ENCODE assay signal across 18 cellular contexts in genomic region chr14:81392976-81393643, GRCh38. TPM values are rescaled to one million over a fixed set of nuclear protein-coding genes. Genes with fewer than 3 reads are reported as not detected.
A peak's percentile ranks its signal among the peaks of the same experiment; 100 is the strongest.
DNase-seq lines count a peak whose midpoint lies in the region; ATAC-seq, FAIRE-seq and TF ChIP-seq lines count a peak whose summit lies in the region.
"Had no signal": no experiment of that assay in that cellular context is flagged by ENCODE, and none has a peak within 500 bp of the region (broad histone marks: within the 10 kb centered on the region; RNA-seq: fewer than 3 reads in every experiment).

No MANE protein-coding gene starts in this region.

- no peaks in the 10 kb centered on the region for H3K36me3 ChIP-seq in IMR-90 (ENCODE audit: control insufficient read depth, insufficient read depth, low read length)
- H3K36me3 ChIP-seq in keratinocyte (ENCODE audit: control insufficient read depth in 2 of 2, extremely low read depth in 1 of 2, insufficient read depth in 2 of 2, low read length in 2 of 2) = peaks cover 3 to 6% of the 10 kb centered on the region in 2 experiments
- no peaks in the 10 kb centered on the region for H3K36me3 ChIP-seq in thymus (ENCODE audit: control insufficient read depth, insufficient read depth)
- H3K36me3 ChIP-seq in CD8-positive, alpha-beta T cell (ENCODE audit: insufficient read depth, low read length) = no peaks in the 10 kb centered on the region
- H3K36me3 ChIP-seq: Peyer's patch had no signal

- no peaks in the 10 kb centered on the region for H3K79me1 ChIP-seq in IMR-90 (ENCODE audit: low read depth in 1 of 2, low read length in 2 of 2)

- H3K56ac ChIP-seq in IMR-90 (ENCODE audit: extremely low read depth, insufficient read depth, low read length) = no peak overlapping the region

- CTCF ChIA-PET in IMR-90 (lab: Yijun Ruan, JAX) = no interaction called here
- CTCF ChIA-PET in CD8-positive, alpha-beta T cell (lab: Charles Lee) = no interaction called here

- H3K36me3 Mint-ChIP-seq in CD8-positive, alpha-beta T cell = no peaks in the 10 kb centered on the region

- H4K91ac ChIP-seq in IMR-90 (ENCODE audit: insufficient read depth, low read depth, low read length) = no peak overlapping the region

- H3K9me1 ChIP-seq in IMR-90 (ENCODE audit: insufficient read depth, low read length) (no peaks in the 10 kb centered on the region), keratinocyte (ENCODE audit: control insufficient read depth, extremely low read depth, insufficient read depth, low read length) (no peaks in the 10 kb centered on the region)

- peaks cover 2% of the 10 kb centered on the region for H3K9me3 Mint-ChIP-seq in CD8-positive, alpha-beta T cell

- H3K18ac ChIP-seq in IMR-90 (ENCODE audit: low read depth, low read length) = no peak overlapping the region

- no peak overlapping the region for H2AK5ac ChIP-seq in IMR-90 (ENCODE audit: low read depth, low read length)

- peak; percentile 62 for FAIRE-seq in keratinocyte (lab: Jason Lieb, UNC)
- FAIRE-seq: A549 had no signal

- H4K8ac ChIP-seq in IMR-90 (ENCODE audit: low read depth in 2 of 2, low read length in 2 of 2) = no peak overlapping the region

- no peak overlapping the region for H3K4me3 Mint-ChIP-seq in CD8-positive, alpha-beta T cell

- no peak overlapping the region for H3K4ac ChIP-seq in IMR-90 (ENCODE audit: low read depth, low read length)

- H3K4me2 ChIP-seq in IMR-90 (ENCODE audit: low read depth, low read length) (no peak overlapping the region), keratinocyte (ENCODE audit: control insufficient read depth, extremely low read depth, insufficient read depth, low read depth, low read length) (peak overlapping the region; percentile 94)
- H3K4me2 ChIP-seq: A549 had no signal

- TF ChIP-seq CTCF in IMR-90 (conservative IDR thresholded peaks at IDR 0.05; ENCODE audit: low read depth, low read length) (no peak), keratinocyte (optimal IDR thresholded peaks at IDR 0.05 in 1 of 3, IDR thresholded peaks at IDR 0.05 in 1 of 3, conservative IDR thresholded peaks at IDR 0.05 in 1 of 3; ENCODE audit: extremely low read depth in 1 of 3, insufficient read depth in 2 of 3, low read length in 3 of 3) (no peak)
- no peak for TF ChIP-seq CTCF in CD8-positive, alpha-beta T cell (IDR thresholded peaks at IDR 0.05)

- H3K14ac ChIP-seq in IMR-90 (replicated peaks; ENCODE audit: low read depth, low read length) = no peak overlapping the region

- no peak for DNase-seq in IMR-90
- no peak for DNase-seq in epithelial cell of prostate (ENCODE audit: low read depth, low spot score)
- no peak for DNase-seq in keratinocyte (ENCODE audit: low read depth, low spot score)
- DNase-seq in inferior parietal cortex (ENCODE audit: extremely low spot score) = no peak
- DNase-seq in CD8-positive, alpha-beta T cell = no peak
- DNase-seq: C1 segment of cervical spinal cord; Kasumi-1; MM.1S; NCI-H1092; NCI-H1436 treated with DMSO at 0.1 percent for 48 hours; NCI-H2029; NCI-H446 treated with DMSO at 0.1 percent for 48 hours; NK-92 treated with Interleukin-12 subunit alpha and Interleukin-12 subunit beta, amount 100 ng/mL, for 24 hours; Peyer's patch; Right ventricle myocardium superior had no signal

- H3K4me1 Mint-ChIP-seq in CD8-positive, alpha-beta T cell (ENCODE audit: low read depth) = no peaks in the 10 kb centered on the region

- no peak overlapping the region for H2BK5ac ChIP-seq in IMR-90 (ENCODE audit: low read depth, low read length, poor library complexity, severe bottlenecking)

- ATAC-seq in IMR-90 (ENCODE audit: low read depth) (no peak), GM18873 (IDR thresholded peaks at IDR 0.05; ENCODE audit: low FRiP score, unreplicated experiment) (no peak)
- no peak for ATAC-seq in CD8-positive, alpha-beta T cell
- ATAC-seq: A549 had no signal

- H3K79me2 ChIP-seq in keratinocyte (ENCODE audit: control insufficient read depth, insufficient read depth, low read length) = no peaks in the 10 kb centered on the region

- H3K9me3 ChIP-seq in IMR-90 (ENCODE audit: control insufficient read depth, insufficient read depth, low read length) (no peaks in the 10 kb centered on the region), keratinocyte (ENCODE audit: control insufficient read depth, low read depth, low read length) (no peaks in the 10 kb centered on the region), thymus (ENCODE audit: control insufficient read depth) (no peaks in the 10 kb centered on the region)
- no peaks in the 10 kb centered on the region for H3K9me3 ChIP-seq in CD8-positive, alpha-beta T cell (ENCODE audit: low read length)
- H3K9me3 ChIP-seq: A549 had no signal

- H2BK15ac ChIP-seq in IMR-90 (ENCODE audit: low read depth, low read length) = no peak overlapping the region

- H2BK120ac ChIP-seq in IMR-90 (ENCODE audit: low read depth, low read length) = no peak overlapping the region

- no peak overlapping the region for H2AK9ac ChIP-seq in IMR-90 (replicated peaks; ENCODE audit: low read depth, low read length, poor library complexity)

- TF ChIP-seq RAD21 in IMR-90 (IDR thresholded peaks at IDR 0.05; ENCODE audit: low read length) = no peak

- BruUV-seq in IMR-90 (replicated peaks; lab: Mats Ljungman, UMichigan) = no TSS peak

- dilution Hi-C loops in IMR-90 (cut with HindIII; ENCODE audit: low sequenced_read_pairs, unreplicated experiment) (no loop called here), keratinocyte (cut with MboI; ENCODE audit: extremely low pct_ligation_motif_present, low sequenced_read_pairs) (no loop called here)

- WGBS in IMR-90 (ENCODE audit: extremely low coverage in 2 of 2, insufficient read length in 1 of 2), 2 experiments = no CpG with 5 or more reads among the region's 6 CpGs
- WGBS in thymus = 80% methylated on average over 6 of the region's 6 CpGs

- H3K27me3 ChIP-seq in IMR-90 (ENCODE audit: control insufficient read depth, insufficient read depth, low read length) (no peaks in the 10 kb centered on the region), keratinocyte (ENCODE audit: control insufficient read depth, extremely low read depth, insufficient read depth, low read length) (no peaks in the 10 kb centered on the region), thymus (ENCODE audit: control insufficient read depth, insufficient read depth) (no peaks in the 10 kb centered on the region)
- no peaks in the 10 kb centered on the region for H3K27me3 ChIP-seq in CD8-positive, alpha-beta T cell (ENCODE audit: insufficient read depth, low read length)
- H3K27me3 ChIP-seq: Peyer's patch had no signal

- H3K27ac Mint-ChIP-seq in CD8-positive, alpha-beta T cell = no peak overlapping the region

- TF ChIP-seq POLR2A in IMR-90 (IDR thresholded peaks at IDR 0.05; ENCODE audit: low read depth, low read length) = no peak

- no peak overlapping the region for H4K5ac ChIP-seq in IMR-90 (ENCODE audit: low read depth, low read length)

- H3K27me3 Mint-ChIP-seq in CD8-positive, alpha-beta T cell (ENCODE audit: low read depth) = peaks cover 2% of the 10 kb centered on the region

- H4K20me1 ChIP-seq in IMR-90 (ENCODE audit: insufficient read depth, low read length) = no peaks in the 10 kb centered on the region
- no peaks in the 10 kb centered on the region for H4K20me1 ChIP-seq in keratinocyte (ENCODE audit: control insufficient read depth, extremely low read depth, insufficient read depth, low read length)

- H3K9ac ChIP-seq in IMR-90 (ENCODE audit: low read depth, low read length) (no peak overlapping the region), keratinocyte (ENCODE audit: control insufficient read depth, extremely low read depth, insufficient read depth, low read length) (peak overlapping the region; percentile 76)

- H3K4me1 ChIP-seq in IMR-90 (ENCODE audit: control insufficient read depth, insufficient read depth, low read length) (no peaks in the 10 kb centered on the region), keratinocyte (ENCODE audit: control insufficient read depth, extremely low read depth, insufficient read depth, low read length) (peaks cover 27% of the 10 kb centered on the region), thymus (ENCODE audit: control insufficient read depth, insufficient read depth, low read length) (no peaks in the 10 kb centered on the region)
- H3K4me1 ChIP-seq in CD8-positive, alpha-beta T cell (ENCODE audit: insufficient read depth, low read length) = no peaks in the 10 kb centered on the region
- H3K4me1 ChIP-seq: A549, Peyer's patch had no signal

- intact Hi-C loops in IMR-90 (cut with micrococcal nuclease) = no loop called here
- intact Hi-C loops in CD8-positive, alpha-beta T cell (cut with DNase I, micrococcal nuclease) = no loop called here

- H2AFZ ChIP-seq in IMR-90 (replicated peaks; ENCODE audit: low read length, poor library complexity) (peak overlapping the region; percentile 44), keratinocyte (ENCODE audit: control insufficient read depth, low read length) (peak overlapping the region; percentile 95)

- H3K23ac ChIP-seq in IMR-90 (ENCODE audit: low read depth, low read length) = no peak overlapping the region

- H3K27ac ChIP-seq in IMR-90 (ENCODE audit: insufficient read depth, low read length) (no peak overlapping the region), epithelial cell of prostate (peak overlapping the region; percentile 81), keratinocyte (ENCODE audit: control insufficient read depth, insufficient read depth, low read length) (peak overlapping the region; percentile 97), thymus (ENCODE audit: low read depth) (peak overlapping the region; percentile 80)
- H3K27ac ChIP-seq in CD8-positive, alpha-beta T cell (ENCODE audit: low read depth, low read length) = no peak overlapping the region
- H3K27ac ChIP-seq: A549, Peyer's patch had no signal

- POLR2A ChIA-PET in IMR-90 (lab: Charles Lee; ENCODE audit: unreplicated experiment) = no interaction called here
- POLR2A ChIA-PET in CD8-positive, alpha-beta T cell (lab: Charles Lee) = no interaction called here

- in situ Hi-C loops in IMR-90 (cut with MboI; ENCODE audit: low sequenced_read_pairs) = no loop called here

- H3K4me3 ChIP-seq in IMR-90 (ENCODE audit: insufficient read depth, low read depth, low read length) (no peak overlapping the region), keratinocyte (ENCODE audit: control insufficient read depth in 2 of 3, extremely low read depth in 1 of 3, insufficient read depth in 2 of 3, low read depth in 1 of 3, low read length in 3 of 3) (peak overlapping the region; percentile 1 to 68 (median 50)), thymus (ENCODE audit: low read length) (no peak overlapping the region)
- no peak overlapping the region for H3K4me3 ChIP-seq in CD8-positive, alpha-beta T cell (ENCODE audit: low read depth, low read length)
- H3K4me3 ChIP-seq: A549, Peyer's patch had no signal

- H2BK20ac ChIP-seq in IMR-90 (ENCODE audit: low read depth, low read length) = no peak overlapping the region

RNA-seq across cellular contexts. Expression of gene STON2, which starts 7.0 kb away (rescaled TPM):
- not detected in 2 replicates for total RNA-seq in IMR-90 (2012; rRNA removed)
- polyA plus RNA-seq in IMR-90 (2012; rRNA removed) (not detected in 2 replicates), keratinocyte (82.3 to 103 TPM (median 103 TPM) in 3 replicates), thymus (5.4 TPM)
- polyA plus RNA-seq in IMR-90 (2012; cell fraction: cytosol; rRNA removed) = not detected in 2 replicates
- not detected in 2 replicates for polyA plus RNA-seq in IMR-90 (2012; cell fraction: nucleus; rRNA removed; ENCODE audit: low replicate concordance)
- polyA plus RNA-seq in keratinocyte (2011; ENCODE audit: low read depth) = 12.9 TPM
- 48.4 and 74.3 TPM in 2 replicates for polyA plus RNA-seq in keratinocyte (2011; cell fraction: cytosol; rRNA removed)
- 118 and 122 TPM in 2 replicates for polyA plus RNA-seq in keratinocyte (2011; cell fraction: nucleus; rRNA removed)
- 25.6 and 53.0 TPM in 2 replicates for polyA plus RNA-seq in keratinocyte (2012; ENCODE audit: low replicate concordance)
- polyA minus RNA-seq in keratinocyte = 265 to 559 TPM (median 447 TPM) in 3 replicates
- 273 TPM for polyA minus RNA-seq in keratinocyte (2011; cell fraction: cytosol; rRNA and poly(A)+ RNA removed)
- 304 and 525 TPM in 2 replicates for polyA minus RNA-seq in keratinocyte (2011; cell fraction: nucleus; rRNA and poly(A)+ RNA removed)
- not detected for total RNA-seq in CD8-positive, alpha-beta T cell

Comparison
In these comparisons a context has a peak if more than half of its experiments do, and no peak if none do; other contexts are left out.
1. H3K27ac ChIP-seq: peak in epithelial cell of prostate (single experiment), keratinocyte (single experiment) and thymus (single experiment); none in IMR-90 (single experiment) and CD8-positive, alpha-beta T cell (single experiment).
2. H3K4me3 ChIP-seq: peak in keratinocyte (3 of 3); none in IMR-90 (single experiment), thymus (single experiment) and CD8-positive, alpha-beta T cell (single experiment).